ENCODE assay signal across 1 cellular context in the genomic region with DNA sequence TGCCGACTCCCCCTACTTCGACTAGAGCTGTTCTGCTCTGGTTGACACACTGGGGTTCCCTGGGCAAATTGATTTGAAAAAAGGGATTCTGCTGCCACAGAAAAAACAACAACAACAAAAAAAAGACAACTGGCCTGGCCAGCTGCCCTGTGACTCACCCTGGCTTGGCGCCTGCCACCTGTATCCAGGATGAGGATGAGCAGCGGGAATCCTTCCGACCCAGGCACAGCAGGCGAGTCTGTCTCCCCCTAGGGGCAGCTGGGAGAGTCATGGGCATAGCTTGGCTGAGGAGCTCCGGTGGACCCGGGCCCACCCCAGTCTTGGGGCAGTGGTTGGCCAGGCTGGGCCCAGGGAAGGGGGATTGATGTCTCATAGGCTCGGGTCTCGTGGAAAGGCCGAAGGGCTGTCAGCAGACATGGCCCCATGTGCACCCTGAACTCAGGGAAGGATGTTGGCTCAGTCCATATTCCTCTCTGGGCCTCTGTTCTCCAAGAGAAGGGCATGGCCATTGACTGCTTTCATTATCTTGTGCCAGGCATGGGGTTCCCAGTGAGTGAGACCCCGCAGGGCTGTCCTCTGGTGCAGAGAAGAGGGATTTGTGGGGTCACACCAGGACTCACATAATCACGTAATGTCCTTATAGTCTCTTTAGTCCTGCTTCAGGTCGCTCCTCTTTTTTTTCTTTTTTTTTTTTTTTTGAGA.
A peak's percentile ranks its signal among the peaks of the same experiment; 100 is the strongest.
TF ChIP-seq lines count a peak whose summit lies in the region.

No MANE protein-coding gene starts in this region.

TF ChIP-seq in GM12878, 131 proteins besides CTCF, POLR2A, EP300 and RAD21:
- TF ChIP-seq SMC3 (IDR thresholded peaks at IDR 0.05; ENCODE audit: borderline replicate concordance, low read length) (peak; percentile 33; the same call in 1 of the 2 replicates), RFX5 (IDR thresholded peaks at IDR 0.05; ENCODE audit: low read depth, low read length) (no peak), IKZF1 (conservative IDR thresholded peaks at IDR 0.05) (peak; percentile 47)
